Comparison of ENCODE assay signal across 8 cellular contexts in the genomic region with DNA sequence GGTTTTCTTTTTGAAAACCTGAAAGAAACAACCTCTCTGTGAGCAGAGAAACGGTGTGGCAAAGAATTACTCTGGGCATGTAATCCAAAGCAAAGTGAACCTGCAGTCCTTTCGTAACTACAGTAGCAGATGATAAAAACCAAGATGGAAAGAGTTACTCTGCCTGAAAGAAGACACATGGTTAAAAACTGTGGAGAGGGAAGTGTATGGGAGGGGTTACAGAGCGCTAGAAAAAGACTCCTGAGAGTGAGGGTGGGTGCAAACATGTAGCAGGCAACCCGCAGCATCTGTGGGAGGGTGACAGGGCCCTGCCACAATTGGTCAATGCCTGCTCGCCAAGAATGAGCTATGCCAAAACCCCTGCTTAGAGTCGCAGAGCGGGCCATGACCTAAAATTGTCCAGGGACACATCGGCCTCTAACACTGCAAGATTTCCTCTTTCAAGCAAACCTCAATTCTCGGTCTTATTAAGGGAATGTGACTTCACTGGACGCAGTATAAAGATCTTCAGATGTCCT. TPM values are rescaled to one million over a fixed set of nuclear protein-coding genes. Genes with fewer than 3 reads are reported as not detected.
A peak's percentile ranks its signal among the peaks of the same experiment; 100 is the strongest.
DNase-seq lines count a peak whose midpoint lies in the region; ATAC-seq, FAIRE-seq and TF ChIP-seq lines count a peak whose summit lies in the region.

No MANE protein-coding gene starts in this region.

- H3K9me3 ChIP-seq in T-helper 17 cell (ENCODE audit: control insufficient read depth, low read length, poor library complexity, severe bottlenecking) (no peaks in the 10 kb centered on the region), ectodermal cell (ENCODE audit: control insufficient read depth, low read length) (no peaks in the 10 kb centered on the region), muscle layer of colon (ENCODE audit: low read length) (no peaks in the 10 kb centered on the region)

- 30 to 34% methylated on average over 10 of the region's 10 CpGs for WGBS in ectodermal cell, 2 experiments

- H3K4me1 ChIP-seq in ectodermal cell (ENCODE audit: control insufficient read depth, insufficient read depth, low read length), result peaks cover 7% of the 10 kb centered on the region
- peaks cover 11% of the 10 kb centered on the region for H3K4me1 ChIP-seq in muscle layer of colon (ENCODE audit: insufficient read depth, low read length)

- no peaks in the 10 kb centered on the region for H3K9me3 Mint-ChIP-seq in type B pancreatic cell

- H3K4me3 Mint-ChIP-seq in T-helper 17 cell (peak overlapping the region; percentile 92), type B pancreatic cell (peak overlapping the region; percentile 96)

- H3K27ac Mint-ChIP-seq in T-helper 17 cell, result peak overlapping the region; percentile 99
- H3K27ac Mint-ChIP-seq in type B pancreatic cell, result peak overlapping the region; percentile 98

- peak overlapping the region; percentile 98 for H3K9ac ChIP-seq in muscle layer of colon (ENCODE audit: low read length)

- FAIRE-seq in frontal cortex (lab: Jason Lieb, UNC), result no peak

- H3K27me3 Mint-ChIP-seq in T-helper 17 cell (no peaks in the 10 kb centered on the region), type B pancreatic cell (no peaks in the 10 kb centered on the region)

- H3K4me3 ChIP-seq in ectodermal cell (ENCODE audit: insufficient read depth, low read depth, low read length) (peak overlapping the region; percentile 79), muscle layer of colon (ENCODE audit: low read depth in 1 of 2, low read length in 2 of 2) (peak overlapping the region; percentile 70 to 98)

- no peak for TF ChIP-seq CTCF in type B pancreatic cell (conservative IDR thresholded peaks at IDR 0.05)

- H3K27ac ChIP-seq in ectodermal cell (ENCODE audit: insufficient read depth, low read depth, low read length, poor library complexity, severe bottlenecking), result peak overlapping the region; percentile 96
- peak overlapping the region; percentile 74 for H3K27ac ChIP-seq in muscle layer of colon (ENCODE audit: low read depth, low read length)

- H3K4me1 Mint-ChIP-seq in T-helper 17 cell (peaks cover 36% of the 10 kb centered on the region), type B pancreatic cell (ENCODE audit: unreplicated experiment) (peaks cover 31% of the 10 kb centered on the region)

- peaks cover 14% of the 10 kb centered on the region for H3K36me3 ChIP-seq in ectodermal cell (ENCODE audit: control insufficient read depth, insufficient read depth, low read length)
- peaks cover 21% of the 10 kb centered on the region for H3K36me3 ChIP-seq in muscle layer of colon (ENCODE audit: insufficient read depth, low read length)

- peak; percentile 64 for DNase-seq in DMS 273 (lab: John Stamatoyannopoulos, UW; ENCODE audit: unreplicated experiment)
- DNase-seq in DMS 273 treated with DMSO at 0.1 percent for 48 hours (lab: John Stamatoyannopoulos, UW), result no peak
- DNase-seq in T-helper 17 cell, result no peak
- no peak for DNase-seq in type B pancreatic cell (ENCODE audit: extremely low spot score, unreplicated experiment)
- no peak for DNase-seq in frontal cortex (ENCODE audit: low spot score in 2 of 2)

- ATAC-seq in HG03045 (IDR thresholded peaks at IDR 0.05; ENCODE audit: unreplicated experiment) (peak; percentile 9), T-helper 17 cell (no peak)

- H3K36me3 Mint-ChIP-seq in T-helper 17 cell (ENCODE audit: low read depth), result peaks cover 16% of the 10 kb centered on the region
- peaks cover 4% of the 10 kb centered on the region for H3K36me3 Mint-ChIP-seq in type B pancreatic cell

- no peaks in the 10 kb centered on the region for H3K27me3 ChIP-seq in ectodermal cell (ENCODE audit: control insufficient read depth, insufficient read depth, low read length, poor library complexity, severe bottlenecking)
- H3K27me3 ChIP-seq in muscle layer of colon (ENCODE audit: control insufficient read depth in 1 of 2, insufficient read depth in 2 of 2, low read length in 2 of 2), result no peaks in the 10 kb centered on the region

RNA-seq across cellular contexts. Expression of gene PRKAG1, which starts 0.8 kb away (rescaled TPM):
- total RNA-seq in T-helper 17 cell (10 to 100 TPM; 41.4 to 47.7 TPM), type B pancreatic cell (ENCODE audit: low replicate concordance) (58.7 and 66.3 TPM in 2 replicates), frontal cortex (29.3 TPM)
- polyA plus RNA-seq in ectodermal cell (2013, experiment 1 of 4), result 39.1 TPM
- polyA plus RNA-seq in ectodermal cell (2013, experiment 2 of 4), result 42.3 TPM
- 34.5 TPM for polyA plus RNA-seq in ectodermal cell (2013, experiment 3 of 4)
- polyA plus RNA-seq in ectodermal cell (2013, experiment 4 of 4), result 37.3 TPM

RNA-seq across cellular contexts. Expression of gene DDN, which starts 18.6 kb away (rescaled TPM):
- under 1 TPM; 0.62 to 0.70 TPM for total RNA-seq in T-helper 17 cell
- polyA plus RNA-seq in ectodermal cell (2013, experiment 1 of 4), result 5.3 TPM
- polyA plus RNA-seq in ectodermal cell (2013, experiment 2 of 4), result 5.0 TPM
- 3.9 TPM for polyA plus RNA-seq in ectodermal cell (2013, experiment 3 of 4)
- 4.0 TPM for polyA plus RNA-seq in ectodermal cell (2013, experiment 4 of 4)
- total RNA-seq in type B pancreatic cell (ENCODE audit: low replicate concordance), result 0.45 and 8.8 TPM in 2 replicates
- 14.7 TPM for total RNA-seq in frontal cortex

RNA-seq across cellular contexts. Expression of gene WNT1, which starts 39.7 kb away (rescaled TPM):
- total RNA-seq in T-helper 17 cell, result 1 to 10 TPM; 2.2 to 2.3 TPM
- 98.6 TPM for polyA plus RNA-seq in ectodermal cell (2013, experiment 1 of 4)
- 111 TPM for polyA plus RNA-seq in ectodermal cell (2013, experiment 2 of 4)
- 122 TPM for polyA plus RNA-seq in ectodermal cell (2013, experiment 3 of 4)
- 116 TPM for polyA plus RNA-seq in ectodermal cell (2013, experiment 4 of 4)
- total RNA-seq in type B pancreatic cell (ENCODE audit: low replicate concordance), result 28.9 TPM in 1 of 2 replicates, not detected in the other
- total RNA-seq in frontal cortex, result not detected

RNA-seq across cellular contexts. Expression of gene KMT2D, which starts 42.8 kb away (rescaled TPM):
- total RNA-seq in T-helper 17 cell (100 to 1,000 TPM; 137 to 139 TPM), type B pancreatic cell (ENCODE audit: low replicate concordance) (95.4 and 97.6 TPM in 2 replicates), frontal cortex (14.7 TPM)
- 38.6 TPM for polyA plus RNA-seq in ectodermal cell (2013, experiment 1 of 4)
- 59.7 TPM for polyA plus RNA-seq in ectodermal cell (2013, experiment 2 of 4)
- polyA plus RNA-seq in ectodermal cell (2013, experiment 3 of 4), result 36.7 TPM
- 50.5 TPM for polyA plus RNA-seq in ectodermal cell (2013, experiment 4 of 4)

RNA-seq across cellular contexts. Expression of gene WNT10B, which starts 46.3 kb away (rescaled TPM):
- 10 to 100 TPM; 13.8 to 17.6 TPM for total RNA-seq in T-helper 17 cell
- 31.1 TPM for polyA plus RNA-seq in ectodermal cell (2013, experiment 1 of 4)
- polyA plus RNA-seq in ectodermal cell (2013, experiment 2 of 4), result 28.7 TPM
- polyA plus RNA-seq in ectodermal cell (2013, experiment 3 of 4), result 25.6 TPM
- polyA plus RNA-seq in ectodermal cell (2013, experiment 4 of 4), result 26.8 TPM
- 6.2 and 6.3 TPM in 2 replicates for total RNA-seq in type B pancreatic cell (ENCODE audit: low replicate concordance)
- 3.7 TPM for total RNA-seq in frontal cortex
